Comparison of ENCODE assay signal across 2 cellular contexts in the genomic region with DNA sequence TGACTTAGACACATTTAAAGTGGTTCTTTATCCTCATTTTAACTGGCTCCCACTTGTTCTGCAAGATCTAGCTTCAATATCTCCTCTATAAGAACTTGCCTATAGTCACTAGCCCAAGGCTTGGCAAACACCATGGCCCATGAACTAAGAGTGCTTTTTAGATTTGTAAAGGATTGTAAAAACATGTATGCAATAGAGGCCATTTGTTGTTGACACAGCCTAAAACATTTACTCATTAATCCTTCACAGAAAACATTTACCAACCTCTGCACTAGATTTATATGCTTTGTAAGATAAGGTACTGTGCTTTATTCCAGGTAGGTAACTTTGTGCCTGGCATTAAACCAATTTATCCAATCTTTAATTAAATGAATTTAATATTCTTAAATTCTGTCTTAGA.
TF ChIP-seq lines count a peak whose summit lies in the region.

No MANE protein-coding gene starts in this region.

TF ChIP-seq in liver, 16 proteins besides CTCF, POLR2A, EP300 and RAD21:
- TF ChIP-seq EGR1 (IDR thresholded peaks at IDR 0.05; ENCODE audit: low read depth in 2 of 2) = no peak
- TF ChIP-seq, protein P1, sequence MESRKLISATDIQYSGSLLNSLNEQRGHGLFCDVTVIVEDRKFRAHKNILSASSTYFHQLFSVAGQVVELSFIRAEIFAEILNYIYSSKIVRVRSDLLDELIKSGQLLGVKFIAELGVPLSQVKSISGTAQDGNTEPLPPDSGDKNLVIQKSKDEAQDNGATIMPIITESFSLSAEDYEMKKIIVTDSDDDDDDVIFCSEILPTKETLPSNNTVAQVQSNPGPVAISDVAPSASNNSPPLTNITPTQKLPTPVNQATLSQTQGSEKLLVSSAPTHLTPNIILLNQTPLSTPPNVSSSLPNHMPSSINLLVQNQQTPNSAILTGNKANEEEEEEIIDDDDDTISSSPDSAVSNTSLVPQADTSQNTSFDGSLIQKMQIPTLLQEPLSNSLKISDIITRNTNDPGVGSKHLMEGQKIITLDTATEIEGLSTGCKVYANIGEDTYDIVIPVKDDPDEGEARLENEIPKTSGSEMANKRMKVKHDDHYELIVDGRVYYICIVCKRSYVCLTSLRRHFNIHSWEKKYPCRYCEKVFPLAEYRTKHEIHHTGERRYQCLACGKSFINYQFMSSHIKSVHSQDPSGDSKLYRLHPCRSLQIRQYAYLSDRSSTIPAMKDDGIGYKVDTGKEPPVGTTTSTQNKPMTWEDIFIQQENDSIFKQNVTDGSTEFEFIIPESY (IDR thresholded peaks at IDR 0.05) = peak; percentile 38
- no peak for TF ChIP-seq TAF1 (conservative IDR thresholded peaks at IDR 0.05)
- peak; percentile 84 for TF ChIP-seq FOXA1 (IDR thresholded peaks at IDR 0.05)
- peak in 1 of 2 donors; percentile 16 for TF ChIP-seq JUND (IDR thresholded peaks at IDR 0.05)
- peak; percentile 86 for TF ChIP-seq FOXA2 (IDR thresholded peaks at IDR 0.05)
- TF ChIP-seq, protein P2, sequence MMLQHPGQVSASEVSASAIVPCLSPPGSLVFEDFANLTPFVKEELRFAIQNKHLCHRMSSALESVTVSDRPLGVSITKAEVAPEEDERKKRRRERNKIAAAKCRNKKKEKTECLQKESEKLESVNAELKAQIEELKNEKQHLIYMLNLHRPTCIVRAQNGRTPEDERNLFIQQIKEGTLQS (IDR thresholded peaks at IDR 0.05) = no peak
- peak; percentile 66 for TF ChIP-seq SP1 (IDR thresholded peaks at IDR 0.05)
- TF ChIP-seq HNF4A (conservative IDR thresholded peaks at IDR 0.05) = peak in 1 of 2 donors; percentile 51
- peak; percentile 28 to 56 for TF ChIP-seq RXRA (IDR thresholded peaks at IDR 0.05)
- TF ChIP-seq, protein P3, sequence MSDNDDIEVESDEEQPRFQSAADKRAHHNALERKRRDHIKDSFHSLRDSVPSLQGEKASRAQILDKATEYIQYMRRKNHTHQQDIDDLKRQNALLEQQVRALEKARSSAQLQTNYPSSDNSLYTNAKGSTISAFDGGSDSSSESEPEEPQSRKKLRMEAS (IDR thresholded peaks at IDR 0.05) = peak; percentile 11
- TF ChIP-seq NR2F2 (IDR thresholded peaks at IDR 0.05) = no peak
- TF ChIP-seq YY1 (IDR thresholded peaks at IDR 0.05) = peak; percentile 69
- TF ChIP-seq, protein P4, sequence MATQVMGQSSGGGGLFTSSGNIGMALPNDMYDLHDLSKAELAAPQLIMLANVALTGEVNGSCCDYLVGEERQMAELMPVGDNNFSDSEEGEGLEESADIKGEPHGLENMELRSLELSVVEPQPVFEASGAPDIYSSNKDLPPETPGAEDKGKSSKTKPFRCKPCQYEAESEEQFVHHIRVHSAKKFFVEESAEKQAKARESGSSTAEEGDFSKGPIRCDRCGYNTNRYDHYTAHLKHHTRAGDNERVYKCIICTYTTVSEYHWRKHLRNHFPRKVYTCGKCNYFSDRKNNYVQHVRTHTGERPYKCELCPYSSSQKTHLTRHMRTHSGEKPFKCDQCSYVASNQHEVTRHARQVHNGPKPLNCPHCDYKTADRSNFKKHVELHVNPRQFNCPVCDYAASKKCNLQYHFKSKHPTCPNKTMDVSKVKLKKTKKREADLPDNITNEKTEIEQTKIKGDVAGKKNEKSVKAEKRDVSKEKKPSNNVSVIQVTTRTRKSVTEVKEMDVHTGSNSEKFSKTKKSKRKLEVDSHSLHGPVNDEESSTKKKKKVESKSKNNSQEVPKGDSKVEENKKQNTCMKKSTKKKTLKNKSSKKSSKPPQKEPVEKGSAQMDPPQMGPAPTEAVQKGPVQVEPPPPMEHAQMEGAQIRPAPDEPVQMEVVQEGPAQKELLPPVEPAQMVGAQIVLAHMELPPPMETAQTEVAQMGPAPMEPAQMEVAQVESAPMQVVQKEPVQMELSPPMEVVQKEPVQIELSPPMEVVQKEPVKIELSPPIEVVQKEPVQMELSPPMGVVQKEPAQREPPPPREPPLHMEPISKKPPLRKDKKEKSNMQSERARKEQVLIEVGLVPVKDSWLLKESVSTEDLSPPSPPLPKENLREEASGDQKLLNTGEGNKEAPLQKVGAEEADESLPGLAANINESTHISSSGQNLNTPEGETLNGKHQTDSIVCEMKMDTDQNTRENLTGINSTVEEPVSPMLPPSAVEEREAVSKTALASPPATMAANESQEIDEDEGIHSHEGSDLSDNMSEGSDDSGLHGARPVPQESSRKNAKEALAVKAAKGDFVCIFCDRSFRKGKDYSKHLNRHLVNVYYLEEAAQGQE (IDR thresholded peaks at IDR 0.05) = peak; percentile 25

TF ChIP-seq in HepG2, 621 proteins besides CTCF, POLR2A, EP300 and RAD21:
- TF ChIP-seq ZSCAN9 (CRISPR knock-in tag; IDR thresholded peaks at IDR 0.05; ENCODE audit: borderline replicate concordance) (no peak), ZNF652 (CRISPR knock-in tag; IDR thresholded peaks at IDR 0.05; ENCODE audit: borderline replicate concordance, low read depth) (no peak), SETDB1 (CRISPR knock-in tag; IDR thresholded peaks at IDR 0.05; ENCODE audit: borderline replicate concordance) (no peak), ZFP1 (CRISPR knock-in tag; IDR thresholded peaks at IDR 0.05) (no peak), ONECUT2 (CRISPR knock-in tag; IDR thresholded peaks at IDR 0.05) (no peak), ZBTB42 (CRISPR knock-in tag; IDR thresholded peaks at IDR 0.05) (no peak)
TF ChIP-seq in HepG2: peak in this region for 0.
